ENCODE assay signal across 17 cellular contexts in the genomic region with DNA sequence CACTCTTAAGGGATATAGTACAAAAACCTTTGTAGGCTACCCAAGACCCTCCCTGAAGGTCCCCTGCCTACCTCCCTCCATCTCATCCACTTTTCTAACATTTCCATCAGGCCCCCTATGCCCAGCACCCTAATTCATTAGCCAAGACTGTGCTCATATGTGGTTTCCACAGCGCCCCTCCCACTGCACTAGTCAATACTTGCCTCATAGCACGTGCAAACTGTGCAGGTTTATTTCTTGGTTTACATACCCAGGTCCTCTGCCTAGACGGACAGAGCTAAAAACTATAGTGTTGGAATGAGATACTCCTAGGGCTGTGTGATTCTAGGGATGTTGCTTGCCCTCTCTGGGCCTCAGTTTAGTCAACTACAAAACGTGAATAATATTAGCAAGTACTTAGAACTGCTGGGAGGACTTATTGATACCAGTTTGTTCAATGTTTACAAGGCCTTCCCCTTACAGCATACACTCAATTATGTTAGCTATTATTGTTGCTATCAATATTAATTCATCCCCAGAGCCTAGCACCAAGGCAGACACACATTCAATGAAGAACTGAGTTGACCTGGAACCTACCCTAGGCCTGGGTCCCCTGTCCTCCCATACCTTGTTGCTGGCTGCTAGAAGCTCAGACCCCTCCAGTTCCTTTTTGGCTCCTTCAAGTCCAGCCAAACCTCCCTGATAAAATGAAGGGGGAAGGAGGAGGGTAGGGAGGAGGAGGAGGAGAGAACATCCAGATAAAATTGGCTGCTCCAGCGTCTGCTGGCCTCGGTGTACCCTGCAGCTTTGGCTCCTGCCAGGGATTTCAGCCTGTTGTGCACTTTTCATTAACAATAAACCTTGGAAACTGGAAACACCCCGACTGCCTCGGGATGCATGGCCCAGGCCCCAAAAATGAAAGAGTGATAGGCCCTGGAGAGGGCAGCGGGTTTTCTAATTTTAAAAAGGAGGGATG. TPM values are rescaled to one million over a fixed set of nuclear protein-coding genes. Genes with fewer than 3 reads are reported as not detected.
DNase-seq lines count a peak whose midpoint lies in the region; ATAC-seq, FAIRE-seq and TF ChIP-seq lines count a peak whose summit lies in the region.
"Had no signal": no experiment of that assay in that cellular context is flagged by ENCODE, and none has a peak within 500 bp of the region (broad histone marks: within the 10 kb centered on the region; RNA-seq: fewer than 3 reads in every experiment).

No MANE protein-coding gene starts in this region.

- H3K27me3 Mint-ChIP-seq in T-cell = peaks cover 10 to 12% of the 10 kb centered on the region in 2 donors

- no peaks in the 10 kb centered on the region for H3K36me3 ChIP-seq in bronchial epithelial cell (ENCODE audit: control insufficient read depth, insufficient read depth, low read length)
- H3K36me3 ChIP-seq in thyroid gland = no peaks in the 10 kb centered on the region

- FAIRE-seq in bronchial epithelial cell (lab: Jason Lieb, UNC) = no peak
- FAIRE-seq: frontal cortex had no signal

- no peak for TF ChIP-seq POLR2A in thyroid gland (IDR thresholded peaks at IDR 0.05)

- H3K4me1 Mint-ChIP-seq in T-cell = no peaks in the 10 kb centered on the region
- H3K4me1 Mint-ChIP-seq: central memory CD8-positive, alpha-beta T cell; memory B cell had no signal

- intact Hi-C loops in Right ventricle myocardium superior (cut with DNase I) (loop anchor here (10.0 kb wide), 1 partner anchor 46 kb away; a partner anchor contains a TSS), thyroid gland (cut with DNase I) (no loop called here)

- peak overlapping the region in 2 of 3 donors; percentile 23 to 38 for H3K27ac ChIP-seq in thyroid gland
- H3K27ac ChIP-seq: SJSA1 had no signal

- no peak overlapping the region for H3K4me3 Mint-ChIP-seq in T-cell
- H3K4me3 Mint-ChIP-seq: central memory CD8-positive, alpha-beta T cell; memory B cell; nephron; stimulated activated naive CD8-positive, alpha-beta T cell treated with anti-CD3 and anti-CD28 coated beads, Interleukin-15, Interleukin-2, amounts not matched to agents 100 ng/mL and 50 ng/mL, for 24 hours had no signal

- 73 to 74% methylated on average over 9 of the region's 9 CpGs for WGBS in thyroid gland, 2 donors

- no peaks in the 10 kb centered on the region for H3K9me3 ChIP-seq in thyroid gland
- H3K9me3 ChIP-seq: SJSA1 had no signal

- POLR2A ChIA-PET in T-cell (lab: Charles Lee) = no interaction called here

- no peaks in the 10 kb centered on the region for H3K36me3 Mint-ChIP-seq in T-cell
- H3K36me3 Mint-ChIP-seq: memory B cell had no signal

- no peak overlapping the region for H3K4me3 ChIP-seq in bronchial epithelial cell (ENCODE audit: low read depth, low read length)
- H3K4me3 ChIP-seq in thyroid gland (replicated peaks in 1 of 3) = no peak overlapping the region
- H3K4me3 ChIP-seq: SJSA1 had no signal

- ATAC-seq in Right ventricle myocardium superior (ENCODE audit: poor library complexity) (peak; percentile 32), omental fat pad (ENCODE audit: low FRiP score) (no peak), HG02970 (IDR thresholded peaks at IDR 0.05; ENCODE audit: low FRiP score, unreplicated experiment) (no peak), T-cell (replicated peaks in 1 of 4) (no peak)

- H3K9me3 Mint-ChIP-seq in T-cell = no peaks in the 10 kb centered on the region
- H3K9me3 Mint-ChIP-seq: central memory CD8-positive, alpha-beta T cell; memory B cell; nephron; stimulated activated naive CD8-positive, alpha-beta T cell treated with anti-CD3 and anti-CD28 coated beads, Interleukin-15, Interleukin-2, amounts not matched to agents 100 ng/mL and 50 ng/mL, for 24 hours had no signal

- H3K27ac Mint-ChIP-seq in T-cell = no peak overlapping the region
- H3K27ac Mint-ChIP-seq: memory B cell; stimulated activated naive CD8-positive, alpha-beta T cell treated with anti-CD3 and anti-CD28 coated beads, Interleukin-15, Interleukin-2, amounts not matched to agents 100 ng/mL and 50 ng/mL, for 24 hours had no signal

- CTCF ChIA-PET in T-cell (lab: Charles Lee) = no interaction called here

- DNase-seq in bronchial epithelial cell (ENCODE audit: low read depth) (peak; percentile 42), Right ventricle myocardium superior (no peak), omental fat pad (ENCODE audit: low spot score) (peak; percentile 19), thyroid gland (no peak), DMS153 treated with DMSO at 0.1 percent for 48 hours (lab: John Stamatoyannopoulos, UW; ENCODE audit: unreplicated experiment) (no peak), AG08396 (ENCODE audit: low spot score) (no peak), T-cell (no peak)
- DNase-seq: NCI-H1092, NCI-H526 had no signal

- no peak for TF ChIP-seq CTCF in bronchial epithelial cell (IDR thresholded peaks at IDR 0.05; ENCODE audit: insufficient read depth, low read length, severe bottlenecking)
- TF ChIP-seq CTCF in omental fat pad (IDR thresholded peaks at IDR 0.05) = no peak
- TF ChIP-seq CTCF in thyroid gland (IDR thresholded peaks at IDR 0.05) = no peak

- peaks cover 0 to 25% of the 10 kb centered on the region in 2 donors for H3K4me1 ChIP-seq in thyroid gland

- no peaks in the 10 kb centered on the region for H3K27me3 ChIP-seq in bronchial epithelial cell (ENCODE audit: control insufficient read depth, insufficient read depth, low read length)
- no peaks in the 10 kb centered on the region for H3K27me3 ChIP-seq in thyroid gland
- H3K27me3 ChIP-seq: SJSA1 had no signal

RNA-seq across cellular contexts. Expression of a gene that starts 50.2 kb away (rescaled TPM):
- total RNA-seq in bronchial epithelial cell (3.1 and 7.6 TPM in 2 replicates), Right ventricle myocardium superior (33.6 TPM), omental fat pad (10 to 100 TPM in 3 of 4 donors, 1 to 10 TPM in 1; 6.8 to 47.3 (median 21.0) TPM), thyroid gland (10 to 100 TPM in 3 of 4 donors, 1 to 10 TPM in 1; 4.5 to 38.4 (median 10.6) TPM), T-cell (under 1 TPM; 0.25 to 0.50 (median 0.30) TPM)
- total RNA-seq: activated CD8-positive, alpha-beta memory T cell treated with anti-CD3 and anti-CD28 coated beads for 36 hours had no signal

Comparison
In these comparisons a context has a peak if more than half of its experiments do, and no peak if none do; other contexts are left out.
1. DNase-seq: peak in bronchial epithelial cell (single experiment) and omental fat pad (single experiment); none in Right ventricle myocardium superior (single experiment), thyroid gland (0 of 2), DMS153 treated with DMSO at 0.1 percent for 48 hours (single experiment), AG08396 (single experiment) and T-cell (0 of 34).